In genomic region chr16:89413811-89414585, GRCh38 we compare ENCODE assay signal across 1 cellular context.
A peak's percentile ranks its signal among the peaks of the same experiment; 100 is the strongest.
TF ChIP-seq lines count a peak whose summit lies in the region.

No MANE protein-coding gene starts in this region.

TF ChIP-seq in HepG2, 621 proteins besides CTCF, POLR2A, EP300 and RAD21 (continued from another document):
- no peak for TF ChIP-seq CENPBD1 (CRISPR knock-in tag; IDR thresholded peaks at IDR 0.05; ENCODE audit: borderline replicate concordance, low read depth)
- no peak for TF ChIP-seq FOSL2 (CRISPR knock-in tag; IDR thresholded peaks at IDR 0.05)
- TF ChIP-seq BHLHE40 (IDR thresholded peaks at IDR 0.05; ENCODE audit: low read length): peak; percentile 73
- no peak for TF ChIP-seq ZNF781 (CRISPR knock-in tag; IDR thresholded peaks at IDR 0.05; ENCODE audit: borderline replicate concordance, not compliant biosample characterization)
- no peak for TF ChIP-seq ZNF264 (CRISPR knock-in tag; IDR thresholded peaks at IDR 0.05)
- peak; percentile 45; the same call in 1 of the 2 replicates for TF ChIP-seq RXRA (CRISPR knock-in tag; IDR thresholded peaks at IDR 0.05)
- no peak for TF ChIP-seq KLF9 (CRISPR knock-in tag; IDR thresholded peaks at IDR 0.05; ENCODE audit: low read depth)
- TF ChIP-seq FOXK2 (IDR thresholded peaks at IDR 0.05): no peak
- TF ChIP-seq MZF1 (CRISPR knock-in tag; IDR thresholded peaks at IDR 0.05; ENCODE audit: borderline replicate concordance): no peak
- TF ChIP-seq ZUFSP (CRISPR knock-in tag; IDR thresholded peaks at IDR 0.05; ENCODE audit: borderline replicate concordance): no peak
- TF ChIP-seq ZNF451 (CRISPR knock-in tag; IDR thresholded peaks at IDR 0.05): no peak
- no peak for TF ChIP-seq ZNF432 (CRISPR knock-in tag; IDR thresholded peaks at IDR 0.05; ENCODE audit: borderline replicate concordance)
- no peak for TF ChIP-seq MEF2D (CRISPR knock-in tag; IDR thresholded peaks at IDR 0.05)
- TF ChIP-seq HNF4A (CRISPR knock-in tag; IDR thresholded peaks at IDR 0.05): peak; percentile 13; the same call in 1 of the 2 replicates
- no peak for TF ChIP-seq FOXK1 (CRISPR knock-in tag; IDR thresholded peaks at IDR 0.05; ENCODE audit: borderline replicate concordance, low read depth)
- TF ChIP-seq ZNF513 (CRISPR knock-in tag; conservative IDR thresholded peaks at IDR 0.05): no peak
- no peak for TF ChIP-seq ZNF609 (CRISPR knock-in tag; IDR thresholded peaks at IDR 0.05; ENCODE audit: borderline replicate concordance)
- no peak for TF ChIP-seq HINFP (CRISPR knock-in tag; IDR thresholded peaks at IDR 0.05; ENCODE audit: low read depth)
- no peak for TF ChIP-seq CAMTA2 (CRISPR knock-in tag; IDR thresholded peaks at IDR 0.05; ENCODE audit: borderline replicate concordance)
- 0 out of 2 replicates have a peak, but pooled peaks have one; percentile 33 for TF ChIP-seq PATZ1 (CRISPR knock-in tag; IDR thresholded peaks at IDR 0.05)
- TF ChIP-seq ZBTB33 (CRISPR knock-in tag; IDR thresholded peaks at IDR 0.05): peak; percentile 95
- TF ChIP-seq NR2C2 (CRISPR knock-in tag; IDR thresholded peaks at IDR 0.05; ENCODE audit: borderline replicate concordance): peak; percentile 61; the same call in 1 of the 2 replicates
- peak; percentile 54; the same call in 1 of the 2 replicates for TF ChIP-seq ZNF687 (CRISPR knock-in tag; IDR thresholded peaks at IDR 0.05)
- TF ChIP-seq E2F1 (CRISPR knock-in tag; IDR thresholded peaks at IDR 0.05): no peak
- peak; percentile 93 for TF ChIP-seq RBM22 (optimal IDR thresholded peaks at IDR 0.05; ENCODE audit: low read length)
- TF ChIP-seq RNF2 (conservative IDR thresholded peaks at IDR 0.05; ENCODE audit: low read depth): no peak
- no peak for TF ChIP-seq CHD2 (IDR thresholded peaks at IDR 0.05; ENCODE audit: low read depth, low read length)
- TF ChIP-seq MAFG (CRISPR knock-in tag; IDR thresholded peaks at IDR 0.05): no peak
- no peak for TF ChIP-seq NFIC (IDR thresholded peaks at IDR 0.05; ENCODE audit: low read length)
- no peak for TF ChIP-seq ZNF460 (CRISPR knock-in tag; IDR thresholded peaks at IDR 0.05; ENCODE audit: borderline replicate concordance)
- TF ChIP-seq ZNF547 (CRISPR knock-in tag; IDR thresholded peaks at IDR 0.05): no peak
- TF ChIP-seq ZNF230 (CRISPR knock-in tag; IDR thresholded peaks at IDR 0.05): no peak
